In genomic region chr17:46876353-46876887, GRCh38 we compare ENCODE assay signal across 9 cellular contexts. TPM values are rescaled to one million over a fixed set of nuclear protein-coding genes. Genes with fewer than 3 reads are reported as not detected.
A peak's percentile ranks its signal among the peaks of the same experiment; 100 is the strongest.
DNase-seq lines count a peak whose midpoint lies in the region; ATAC-seq and TF ChIP-seq lines count a peak whose summit lies in the region.
"Had no signal": no experiment of that assay in that cellular context is flagged by ENCODE, and none has a peak within 500 bp of the region (broad histone marks: within the 10 kb centered on the region; RNA-seq: fewer than 3 reads in every experiment).

No MANE protein-coding gene starts in this region.

- POLR2A ChIA-PET in SK-N-SH (lab: Yijun Ruan, JAX), result no interaction called here

- TF ChIP-seq RAD21 in SK-N-SH (IDR thresholded peaks at IDR 0.05; ENCODE audit: low read length), result peak; percentile 20; the same call in 1 of the 2 replicates
- peak; percentile 71 to 79 for TF ChIP-seq RAD21 in liver (IDR thresholded peaks at IDR 0.05)

- no peaks in the 10 kb centered on the region for H3K79me2 ChIP-seq in DND-41 (ENCODE audit: insufficient read depth, low read length)
- no peaks in the 10 kb centered on the region for H3K79me2 ChIP-seq in SK-N-SH (ENCODE audit: insufficient read depth)

- H3K27me3 ChIP-seq in DND-41 (ENCODE audit: insufficient read depth, low read length, poor library complexity) (no peaks in the 10 kb centered on the region), SK-N-SH (ENCODE audit: insufficient read depth) (peaks cover 17% of the 10 kb centered on the region; the same call in 1 of the 2 replicates), liver (ENCODE audit: control insufficient read depth in 4 of 4, insufficient read depth in 4 of 4, low read length in 3 of 4) (no peaks in the 10 kb centered on the region), gastroesophageal sphincter (peaks cover 5% of the 10 kb centered on the region)

- no peak overlapping the region for H3K9ac ChIP-seq in DND-41 (ENCODE audit: low read depth, low read length)
- H3K9ac ChIP-seq in SK-N-SH, result no peak overlapping the region
- no peak overlapping the region for H3K9ac ChIP-seq in liver (ENCODE audit: low read depth in 1 of 2, low read length in 2 of 2)

- no peaks in the 10 kb centered on the region for H3K9me2 ChIP-seq in SK-N-SH

- no peak for TF ChIP-seq POLR2A in gastroesophageal sphincter (IDR thresholded peaks at IDR 0.05)

- H3K4me1 ChIP-seq in DND-41 (ENCODE audit: insufficient read depth, low read length) (peaks cover 4% of the 10 kb centered on the region), SK-N-SH (ENCODE audit: control insufficient read depth in 1 of 2, insufficient read depth in 2 of 2, low read depth in 1 of 2, low read length in 1 of 2) (no peaks in the 10 kb centered on the region; a peak in 1 of 4 replicates), liver (ENCODE audit: control insufficient read depth in 4 of 4, insufficient read depth in 4 of 4, low read length in 3 of 4) (peaks cover 0 to 6% (median 3%) of the 10 kb centered on the region in 4 donors), gastroesophageal sphincter (no peaks in the 10 kb centered on the region)

- H3K36me3 ChIP-seq in DND-41 (ENCODE audit: insufficient read depth, low read length) (no peaks in the 10 kb centered on the region), SK-N-SH (replicated peaks in 1 of 2; ENCODE audit: control insufficient read depth in 1 of 2, insufficient read depth in 2 of 2, low read length in 1 of 2) (no peaks in the 10 kb centered on the region), liver (ENCODE audit: control insufficient read depth in 4 of 4, insufficient read depth in 3 of 4, low read depth in 1 of 4, low read length in 3 of 4) (no peaks in the 10 kb centered on the region), gastroesophageal sphincter (no peaks in the 10 kb centered on the region)

- H3K4me2 ChIP-seq in DND-41 (ENCODE audit: insufficient read depth, low read length) (no peak overlapping the region), SK-N-SH (no peak overlapping the region)

- H3F3A ChIP-seq in SK-N-SH (replicated peaks; ENCODE audit: insufficient read depth), result no peaks in the 10 kb centered on the region

- no peak for TF ChIP-seq EP300 in SK-N-SH (IDR thresholded peaks at IDR 0.05; ENCODE audit: borderline replicate concordance in 1 of 2, low read depth in 1 of 2, low read length in 1 of 2)
- no peak for TF ChIP-seq EP300 in gastroesophageal sphincter (IDR thresholded peaks at IDR 0.05)

- H3K9me3 ChIP-seq in DND-41 (ENCODE audit: insufficient read depth, low read length, severe bottlenecking), result no peaks in the 10 kb centered on the region
- no peaks in the 10 kb centered on the region for H3K9me3 ChIP-seq in SK-N-SH
- H3K9me3 ChIP-seq in liver (ENCODE audit: control insufficient read depth in 4 of 4, low read length in 3 of 4), result no peaks in the 10 kb centered on the region
- H3K9me3 ChIP-seq in gastroesophageal sphincter, result no peaks in the 10 kb centered on the region

- H3K27ac ChIP-seq in DND-41 (ENCODE audit: low read length) (no peak overlapping the region), SK-N-SH (ENCODE audit: low read depth in 2 of 2, low read length in 1 of 2) (no peak overlapping the region), liver (ENCODE audit: low read depth in 1 of 2, low read length in 2 of 2) (no peak overlapping the region), gastroesophageal sphincter (no peak overlapping the region)

- H2AFZ ChIP-seq in DND-41 (ENCODE audit: low read depth, low read length) (no peak overlapping the region), SK-N-SH (ENCODE audit: low read depth) (no peak overlapping the region)

- DNase-seq in DND-41 (no peak), SK-N-SH (peak; percentile 48)
- DNase-seq in Jurkat, Clone E6-1 (ENCODE audit: low read depth, low spot score), result peak; percentile 43
- DNase-seq in stimulated activated naive CD4-positive, alpha-beta T cell treated with Interleukin-2 at 50 U/mL for 16 hours (lab: John Stamatoyannopoulos, UW), result no peak
- DNase-seq: NCI-H2227 treated with DMSO at 0.1 percent for 48 hours had no signal

- WGBS in SK-N-SH (ENCODE audit: low lambda C conversion rate), result 47% methylated on average over 7 of the region's 12 CpGs
- WGBS in liver, result 49% methylated on average over 12 of the region's 12 CpGs
- 67% methylated on average over 2 of the region's 12 CpGs; no CpG with 5 or more reads in 1 of the 2 donors for WGBS in gastroesophageal sphincter (ENCODE audit: low coverage in 1 of 2), 2 donors

- H3K4me3 ChIP-seq in DND-41 (ENCODE audit: low read depth in 1 of 2, low read length in 2 of 2) (no peak overlapping the region), SK-N-SH (ENCODE audit: low read depth in 2 of 2, low read length in 1 of 2) (no peak overlapping the region), liver (ENCODE audit: low read depth in 1 of 3, low read length in 3 of 3) (no peak overlapping the region), gastroesophageal sphincter (no peak overlapping the region)
- no peak overlapping the region for H3K4me3 ChIP-seq in Jurkat, Clone E6-1 (ENCODE audit: low read length)

- H4K20me1 ChIP-seq in DND-41 (ENCODE audit: insufficient read depth, low read length) (no peaks in the 10 kb centered on the region), SK-N-SH (ENCODE audit: insufficient read depth) (no peaks in the 10 kb centered on the region)

- ATAC-seq in DND-41 (ENCODE audit: insufficient read depth, low read depth), result no peak
- ATAC-seq in HG03565 (IDR thresholded peaks at IDR 0.05; ENCODE audit: unreplicated experiment), result no peak
- no peak for ATAC-seq in gastroesophageal sphincter
- no peak for ATAC-seq in HG02885 (IDR thresholded peaks at IDR 0.05; ENCODE audit: poor library complexity, unreplicated experiment)

- CTCF ChIA-PET in SK-N-SH (lab: Yijun Ruan, JAX), result interaction anchor here (0.6 to 9.0 kb wide), 10 partner anchors 8 to 873 kb away, joined by 3 to 44 read pairs (median 4); no protein-coding TSS in a partner anchor

- TF ChIP-seq CTCF in DND-41 (IDR thresholded peaks at IDR 0.05; ENCODE audit: borderline replicate concordance, extremely low read depth, low read length, poor library complexity, severe bottlenecking) (peak; percentile 26), SK-N-SH (IDR thresholded peaks at IDR 0.05) (peak; percentile 37), liver (IDR thresholded peaks at IDR 0.05; ENCODE audit: low read depth, low read length, missing input control) (peak; percentile 67), gastroesophageal sphincter (IDR thresholded peaks at IDR 0.05) (no peak)

TF ChIP-seq in SK-N-SH, 30 proteins besides CTCF, POLR2A, EP300 and RAD21 (continues in another document):
- TF ChIP-seq SMC3 (IDR thresholded peaks at IDR 0.05; ENCODE audit: low read depth, low read length), result peak; percentile 16; the same call in 1 of the 2 replicates

TF ChIP-seq in liver, 16 proteins besides CTCF, POLR2A, EP300 and RAD21 (continues in another document):
- TF ChIP-seq TAF1 (conservative IDR thresholded peaks at IDR 0.05) (no peak), HNF4A (conservative IDR thresholded peaks at IDR 0.05) (no peak), ATF3 (IDR thresholded peaks at IDR 0.05) (no peak), ZBTB33 (IDR thresholded peaks at IDR 0.05) (no peak), YY1 (IDR thresholded peaks at IDR 0.05) (no peak), GABPA (IDR thresholded peaks at IDR 0.05 in 1 of 2, conservative IDR thresholded peaks at IDR 0.05 in 1 of 2) (no peak), EGR1 (IDR thresholded peaks at IDR 0.05; ENCODE audit: low read depth in 2 of 2) (no peak), NR2F2 (IDR thresholded peaks at IDR 0.05) (no peak), SP1 (IDR thresholded peaks at IDR 0.05) (no peak), FOXA2 (IDR thresholded peaks at IDR 0.05) (no peak)

RNA-seq across cellular contexts. Expression of gene WNT9B, which starts 25.0 kb away (rescaled TPM):
- polyA plus RNA-seq in Jurkat, Clone E6-1 (2012; ENCODE audit: insufficient read depth, insufficient read length), result not detected
- polyA plus RNA-seq in SK-N-SH (2012; rRNA removed) (not detected in 2 replicates), liver (under 1 TPM in 1 of 2 donors, not detected in 1; 0.10 TPM)
- not detected in 2 replicates for polyA plus RNA-seq in SK-N-SH (2012; cell fraction: cytosol; rRNA removed)
- not detected in 2 replicates for polyA plus RNA-seq in SK-N-SH (2012; cell fraction: nucleus; rRNA removed)
- total RNA-seq in liver (under 1 TPM; 0.08 to 0.14 TPM), gastroesophageal sphincter (under 1 TPM in 3 of 4 donors, not detected in 1; 0.31 to 0.81 (median 0.45) TPM)

RNA-seq across cellular contexts. Expression of gene GOSR2, which starts 46.5 kb away (rescaled TPM):
- polyA plus RNA-seq in Jurkat, Clone E6-1 (2012; ENCODE audit: insufficient read depth, insufficient read length), result 36.4 TPM
- 74.2 and 105 TPM in 2 replicates for polyA plus RNA-seq in SK-N-SH (2012; rRNA removed)
- polyA plus RNA-seq in SK-N-SH (2012; cell fraction: cytosol; rRNA removed), result 76.2 and 84.0 TPM in 2 replicates
- polyA plus RNA-seq in SK-N-SH (2012; cell fraction: nucleus; rRNA removed), result 112 and 147 TPM in 2 replicates
- total RNA-seq in liver, result 10 to 100 TPM; 19.9 to 43.8 TPM
- 10 to 100 TPM; 20.6 to 21.4 TPM for polyA plus RNA-seq in liver
- 10 to 100 TPM; 37.8 to 53.1 (median 45.5) TPM for total RNA-seq in gastroesophageal sphincter

RNA-seq across cellular contexts. Expression of gene WNT3, which starts 57.9 kb away (rescaled TPM):
- polyA plus RNA-seq in Jurkat, Clone E6-1 (2012; ENCODE audit: insufficient read depth, insufficient read length), result 7.8 TPM
- 5.3 and 7.6 TPM in 2 replicates for polyA plus RNA-seq in SK-N-SH (2012; rRNA removed)
- 3.7 and 4.9 TPM in 2 replicates for polyA plus RNA-seq in SK-N-SH (2012; cell fraction: cytosol; rRNA removed)
- polyA plus RNA-seq in SK-N-SH (2012; cell fraction: nucleus; rRNA removed), result 13.4 and 18.7 TPM in 2 replicates
- 1 to 10 TPM in 1 of 2 donors, under 1 TPM in 1; 0.19 to 4.3 TPM for total RNA-seq in liver
- 1 to 10 TPM; 2.1 to 3.3 TPM for polyA plus RNA-seq in liver
- total RNA-seq in gastroesophageal sphincter, result 1 to 10 TPM in 2 of 4 donors, under 1 TPM in 2; 0.62 to 1.4 (median 0.99) TPM

Comparison
In these comparisons a context has a peak if more than half of its experiments do, and no peak if none do; other contexts are left out.
1. DNase-seq: peak in Jurkat, Clone E6-1 (single experiment) and SK-N-SH (single experiment); none in DND-41 (single experiment) and stimulated activated naive CD4-positive, alpha-beta T cell treated with Interleukin-2 at 50 U/mL for 16 hours (single experiment).
2. CTCF ChIP-seq: peak in DND-41 (single experiment), SK-N-SH (single experiment) and liver (single experiment); none in gastroesophageal sphincter (0 of 4).